Comparison of ENCODE assay signal across 25 cellular contexts in the genomic region with DNA sequence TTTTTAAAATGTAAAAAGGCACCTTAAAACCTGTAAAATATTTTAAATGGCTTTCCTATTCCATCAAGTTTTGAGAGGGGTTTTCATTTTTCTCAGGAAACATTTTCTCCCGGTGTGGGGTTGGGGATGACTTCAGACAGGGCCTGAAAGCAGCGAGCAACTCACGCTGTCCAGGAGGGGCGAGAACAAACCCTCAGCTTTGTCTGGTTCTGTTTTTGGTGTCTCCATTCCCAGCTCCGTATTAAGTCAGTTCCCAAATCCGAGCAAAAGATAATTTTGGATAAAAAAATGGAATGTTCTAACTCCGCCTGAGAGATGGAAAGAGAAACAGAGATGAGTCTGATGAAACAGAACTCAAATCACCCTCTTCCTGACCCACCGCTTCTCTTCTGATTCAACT. TPM values are rescaled to one million over a fixed set of nuclear protein-coding genes. Genes with fewer than 3 reads are reported as not detected.
DNase-seq lines count a peak whose midpoint lies in the region; ATAC-seq and TF ChIP-seq lines count a peak whose summit lies in the region.
"Had no signal": no experiment of that assay in that cellular context is flagged by ENCODE, and none has a peak within 500 bp of the region (broad histone marks: within the 10 kb centered on the region; RNA-seq: fewer than 3 reads in every experiment).

No MANE protein-coding gene starts in this region.

- H3K36me3 Mint-ChIP-seq in osteocyte (ENCODE audit: unreplicated experiment): no peaks in the 10 kb centered on the region
- peaks cover 10% of the 10 kb centered on the region for H3K36me3 Mint-ChIP-seq in type B pancreatic cell
- H3K36me3 Mint-ChIP-seq: activated naive CD4-positive, alpha-beta T cell treated with anti-CD3 and anti-CD28 coated beads, Interleukin-2, amount 50 U/mL, for 72 hours had no signal

- H4K20me1 ChIP-seq in SK-N-SH (ENCODE audit: insufficient read depth): no peaks in the 10 kb centered on the region

- peaks cover 56% of the 10 kb centered on the region; the same call in 1 of the 2 replicates for H3K79me2 ChIP-seq in SK-N-SH (ENCODE audit: insufficient read depth)

- H3K9me3 ChIP-seq in SK-N-SH: no peaks in the 10 kb centered on the region
- no peaks in the 10 kb centered on the region for H3K9me3 ChIP-seq in esophagus muscularis mucosa

- no peaks in the 10 kb centered on the region for H3K9me2 ChIP-seq in SK-N-SH

- TF ChIP-seq POLR2A in esophagus muscularis mucosa (IDR thresholded peaks at IDR 0.05; ENCODE audit: low read depth): no peak

- 93% methylated on average over 8 of the region's 8 CpGs for WGBS in SK-N-SH (ENCODE audit: low lambda C conversion rate)
- 53% methylated on average over 8 of the region's 8 CpGs for WGBS in esophagus muscularis mucosa

- H3K4me1 ChIP-seq in SK-N-SH (ENCODE audit: control insufficient read depth in 1 of 2, insufficient read depth in 2 of 2, low read depth in 1 of 2, low read length in 1 of 2) (peaks cover 10 to 40% of the 10 kb centered on the region in 2 experiments), esophagus muscularis mucosa (peaks cover 26 to 97% (median 95%) of the 10 kb centered on the region in 4 donors)

- DNase-seq in SK-N-SH: no peak
- DNase-seq in esophagus muscularis mucosa (ENCODE audit: extremely low spot score): peak; percentile 62
- DNase-seq in osteocyte (ENCODE audit: extremely low spot score, unreplicated experiment): peak; percentile 21
- peak; percentile 6 for DNase-seq in type B pancreatic cell (ENCODE audit: extremely low spot score, unreplicated experiment)
- no peak for DNase-seq in stimulated activated naive CD4-positive, alpha-beta T cell (lab: John Stamatoyannopoulos, UW)
- DNase-seq in cerebellar nuclear complex (lab: John Stamatoyannopoulos, UW): no peak
- DNase-seq in putamen (ENCODE audit: low spot score): no peak
- DNase-seq: activated CD4-positive, alpha-beta T cell treated with anti-CD3 and anti-CD28 coated beads, Interleukin-2, amount 50 U/mL, for 48 hours; brain microvascular endothelial cell; erythroblast; GDM1; mesendoderm; NCI-H2081; NCI-H510A; nephron progenitor cell; SHP77 treated with DMSO at 0.1 percent for 48 hours; T-helper 17 cell; WERI-Rb-1 had no signal

- H3K27ac ChIP-seq in SK-N-SH (ENCODE audit: low read depth in 2 of 2, low read length in 1 of 2): peak overlapping the region in 1 of 2 experiments; percentile 88; a peak in 2 of 4 replicates
- peak overlapping the region; percentile 88 to 94 (median 92) for H3K27ac ChIP-seq in esophagus muscularis mucosa (replicated peaks in 1 of 4)
- H3K27ac ChIP-seq: 22Rv1, C4-2B, KMS-11, WERI-Rb-1 had no signal

- no peak overlapping the region for H3K4me2 ChIP-seq in SK-N-SH
- H3K4me2 ChIP-seq: KMS-11 had no signal

- no peak for TF ChIP-seq CTCF in SK-N-SH (IDR thresholded peaks at IDR 0.05)
- no peak for TF ChIP-seq CTCF in esophagus muscularis mucosa (IDR thresholded peaks at IDR 0.05)
- no peak for TF ChIP-seq CTCF in osteocyte (IDR thresholded peaks at IDR 0.05)
- no peak for TF ChIP-seq CTCF in type B pancreatic cell (conservative IDR thresholded peaks at IDR 0.05)

- TF ChIP-seq EP300 in SK-N-SH (IDR thresholded peaks at IDR 0.05; ENCODE audit: borderline replicate concordance in 1 of 2, low read depth in 1 of 2, low read length in 1 of 2): no peak
- no peak for TF ChIP-seq EP300 in esophagus muscularis mucosa (IDR thresholded peaks at IDR 0.05)

- peaks cover 44% of the 10 kb centered on the region for H3K4me1 Mint-ChIP-seq in osteocyte (ENCODE audit: unreplicated experiment)
- H3K4me1 Mint-ChIP-seq in type B pancreatic cell (ENCODE audit: unreplicated experiment): peaks cover 32% of the 10 kb centered on the region

- peak overlapping the region; percentile 20 for H3K27ac Mint-ChIP-seq in osteocyte (ENCODE audit: unreplicated experiment)
- H3K27ac Mint-ChIP-seq in type B pancreatic cell: no peak overlapping the region
- H3K27ac Mint-ChIP-seq: activated naive CD4-positive, alpha-beta T cell treated with anti-CD3 and anti-CD28 coated beads, Interleukin-2, amount 50 U/mL, for 72 hours; stimulated activated naive CD8-positive, alpha-beta T cell treated with anti-CD3 and anti-CD28 coated beads, Interleukin-15, Interleukin-2, amounts not matched to agents 100 ng/mL and 50 ng/mL, for 24 hours had no signal

- H3K27me3 Mint-ChIP-seq in osteocyte (ENCODE audit: unreplicated experiment) (no peaks in the 10 kb centered on the region), type B pancreatic cell (peaks cover 9% of the 10 kb centered on the region)
- H3K27me3 Mint-ChIP-seq: stimulated activated naive CD8-positive, alpha-beta T cell treated with anti-CD3 and anti-CD28 coated beads, Interleukin-15, Interleukin-2, amounts not matched to agents 100 ng/mL and 50 ng/mL, for 24 hours; T-helper 17 cell had no signal

- intact Hi-C loops in esophagus muscularis mucosa (cut with DNase I): no loop called here

- POLR2A ChIA-PET in SK-N-SH (lab: Yijun Ruan, JAX): no interaction called here

- H3K36me3 ChIP-seq in SK-N-SH (replicated peaks in 1 of 2; ENCODE audit: control insufficient read depth in 1 of 2, insufficient read depth in 2 of 2, low read length in 1 of 2) (no peaks in the 10 kb centered on the region), esophagus muscularis mucosa (no peaks in the 10 kb centered on the region)
- H3K36me3 ChIP-seq: brain microvascular endothelial cell, WERI-Rb-1 had no signal

- H3K4me3 Mint-ChIP-seq in osteocyte (ENCODE audit: unreplicated experiment) (no peak overlapping the region), type B pancreatic cell (no peak overlapping the region)
- H3K4me3 Mint-ChIP-seq: nephron progenitor cell; stimulated activated naive CD8-positive, alpha-beta T cell treated with anti-CD3 and anti-CD28 coated beads, Interleukin-15, Interleukin-2, amounts not matched to agents 100 ng/mL and 50 ng/mL, for 24 hours had no signal

- no peak overlapping the region for H2AFZ ChIP-seq in SK-N-SH (ENCODE audit: low read depth)

- H3K9me3 Mint-ChIP-seq in osteocyte (ENCODE audit: unreplicated experiment) (no peaks in the 10 kb centered on the region), type B pancreatic cell (peaks cover 9% of the 10 kb centered on the region)
- H3K9me3 Mint-ChIP-seq: stimulated activated naive CD8-positive, alpha-beta T cell treated with anti-CD3 and anti-CD28 coated beads, Interleukin-15, Interleukin-2, amounts not matched to agents 100 ng/mL and 50 ng/mL, for 24 hours had no signal

- H3F3A ChIP-seq in SK-N-SH (replicated peaks; ENCODE audit: insufficient read depth): peaks cover 26% of the 10 kb centered on the region

- H3K9ac ChIP-seq in SK-N-SH: peak overlapping the region; percentile 61; the same call in 1 of the 2 replicates
- H3K9ac ChIP-seq: KMS-11 had no signal

- no peak for TF ChIP-seq RAD21 in SK-N-SH (IDR thresholded peaks at IDR 0.05; ENCODE audit: low read length)

- CTCF ChIA-PET in SK-N-SH (lab: Yijun Ruan, JAX): no interaction called here

- no peak for ATAC-seq in SK-N-SH treated with all-trans-retinoic acid at 6 μM for 48 hours
- ATAC-seq: activated naive CD4-positive, alpha-beta T cell treated with anti-CD3 and anti-CD28 coated beads, Interleukin-2, amount 50 U/mL, for 72 hours; GM12878; T-helper 17 cell had no signal

- H3K4me3 ChIP-seq in SK-N-SH (ENCODE audit: low read depth in 2 of 2, low read length in 1 of 2) (no peak overlapping the region), esophagus muscularis mucosa (no peak overlapping the region)
- H3K4me3 ChIP-seq: GM12878 had no signal

- H3K27me3 ChIP-seq in SK-N-SH (ENCODE audit: insufficient read depth) (no peaks in the 10 kb centered on the region), esophagus muscularis mucosa (no peaks in the 10 kb centered on the region)
- H3K27me3 ChIP-seq: brain microvascular endothelial cell had no signal

TF ChIP-seq in SK-N-SH treated with all-trans-retinoic acid at 6 μM for 48 hours, 23 proteins besides CTCF, POLR2A, EP300 and RAD21 (continues in another document):
- TF ChIP-seq, protein P1, sequence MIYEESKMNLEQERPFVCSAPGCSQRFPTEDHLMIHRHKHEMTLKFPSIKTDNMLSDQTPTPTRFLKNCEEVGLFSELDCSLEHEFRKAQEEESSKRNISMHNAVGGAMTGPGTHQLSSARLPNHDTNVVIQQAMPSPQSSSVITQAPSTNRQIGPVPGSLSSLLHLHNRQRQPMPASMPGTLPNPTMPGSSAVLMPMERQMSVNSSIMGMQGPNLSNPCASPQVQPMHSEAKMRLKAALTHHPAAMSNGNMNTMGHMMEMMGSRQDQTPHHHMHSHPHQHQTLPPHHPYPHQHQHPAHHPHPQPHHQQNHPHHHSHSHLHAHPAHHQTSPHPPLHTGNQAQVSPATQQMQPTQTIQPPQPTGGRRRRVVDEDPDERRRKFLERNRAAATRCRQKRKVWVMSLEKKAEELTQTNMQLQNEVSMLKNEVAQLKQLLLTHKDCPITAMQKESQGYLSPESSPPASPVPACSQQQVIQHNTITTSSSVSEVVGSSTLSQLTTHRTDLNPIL (CRISPR knock-in tag; IDR thresholded peaks at IDR 0.05; ENCODE audit: low read depth): no peak
- TF ChIP-seq SNAI2 (CRISPR knock-in tag; IDR thresholded peaks at IDR 0.05): no peak
- TF ChIP-seq ZNF565 (CRISPR knock-in tag; conservative IDR thresholded peaks at IDR 0.05; ENCODE audit: low read depth): no peak
- no peak for TF ChIP-seq CSDC2 (CRISPR knock-in tag; IDR thresholded peaks at IDR 0.05)
- no peak for TF ChIP-seq ISL1 (CRISPR knock-in tag; IDR thresholded peaks at IDR 0.05)

RNA-seq across cellular contexts. Expression of gene RFX2, which starts 38.5 kb away (rescaled TPM):
- polyA plus RNA-seq in SK-N-SH (2012; rRNA removed): 10.0 and 12.6 TPM in 2 replicates
- 7.6 and 7.9 TPM in 2 replicates for polyA plus RNA-seq in SK-N-SH (2012; cell fraction: cytosol; rRNA removed)
- polyA plus RNA-seq in SK-N-SH (2012; cell fraction: nucleus; rRNA removed): 18.3 and 42.2 TPM in 2 replicates
- total RNA-seq in esophagus muscularis mucosa (10 to 100 TPM; 25.5 to 49.9 (median 32.8) TPM), osteocyte (4.5 and 5.3 TPM in 2 replicates), type B pancreatic cell (ENCODE audit: low replicate concordance) (7.0 and 18.0 TPM in 2 replicates)

Comparison
In these comparisons a context has a peak if more than half of its experiments do, and no peak if none do; other contexts are left out.
1. DNase-seq: peak in esophagus muscularis mucosa (single experiment), osteocyte (single experiment) and type B pancreatic cell (single experiment); none in SK-N-SH (single experiment), stimulated activated naive CD4-positive, alpha-beta T cell (0 of 6), cerebellar nuclear complex (0 of 2) and putamen (single experiment).